ENCODE assay signal across 11 cellular contexts in the genomic region with DNA sequence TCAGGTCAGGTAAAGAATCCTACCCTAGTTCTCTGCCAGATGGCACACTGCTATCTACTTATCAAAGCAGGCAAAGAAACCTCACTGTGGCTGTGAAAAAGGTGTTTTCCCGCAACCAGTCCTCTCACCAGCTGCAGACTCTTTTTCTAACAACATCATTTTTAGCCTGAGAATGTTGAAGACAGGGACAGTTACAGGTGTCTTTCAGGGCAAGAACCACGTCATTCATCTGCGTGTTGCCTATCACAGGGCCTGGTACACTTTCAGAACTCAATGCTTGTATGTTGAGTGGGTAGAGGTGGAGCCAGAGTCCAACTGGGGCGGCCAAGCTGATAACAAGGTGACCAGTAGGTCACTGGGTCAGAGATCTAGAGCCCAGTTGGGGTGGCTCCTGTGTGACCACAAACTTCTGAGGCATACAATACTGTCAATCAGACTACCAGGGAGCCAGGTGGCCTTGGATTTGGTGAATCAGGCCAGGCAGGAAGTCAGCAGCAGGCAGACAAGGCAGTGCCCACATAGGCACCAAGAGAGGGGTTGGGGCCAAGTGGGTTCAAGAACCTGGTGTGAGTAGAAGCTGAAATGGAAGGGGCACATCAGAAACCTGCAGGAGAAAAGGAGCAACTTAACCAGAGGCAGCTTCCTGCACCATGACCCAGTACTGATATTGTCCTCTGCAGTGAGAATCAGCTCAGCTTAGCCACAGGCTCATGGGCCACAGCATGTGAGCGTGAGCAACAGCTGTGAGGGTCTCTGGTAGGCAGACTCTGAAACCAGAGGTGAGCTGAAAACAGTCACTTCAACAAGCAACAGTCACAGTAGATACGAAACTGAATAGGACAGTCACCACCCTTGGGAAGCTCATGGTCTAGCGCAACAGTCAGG.
DNase-seq lines count a peak whose midpoint lies in the region; ATAC-seq, FAIRE-seq and TF ChIP-seq lines count a peak whose summit lies in the region.
"Had no signal": no experiment of that assay in that cellular context is flagged by ENCODE, and none has a peak within 500 bp of the region (broad histone marks: within the 10 kb centered on the region; RNA-seq: fewer than 3 reads in every experiment).

No MANE protein-coding gene starts in this region.

- no peaks in the 10 kb centered on the region for H3K9me2 ChIP-seq in OCI-LY7 (ENCODE audit: insufficient read depth, low read length)

- H4K20me1 ChIP-seq in OCI-LY7 (ENCODE audit: insufficient read depth, low read length) = no peaks in the 10 kb centered on the region

- no peak for TF ChIP-seq CTCF in OCI-LY7 (conservative IDR thresholded peaks at IDR 0.05; ENCODE audit: low read length)

- peak overlapping the region; percentile 16 for H3K9ac ChIP-seq in iPS-15b (ENCODE audit: low read depth, low read length)

- H2AFZ ChIP-seq in OCI-LY7 (ENCODE audit: low read length) = no peak overlapping the region

- no peak overlapping the region for H3K27ac ChIP-seq in OCI-LY7 (ENCODE audit: low read depth, low read length, poor library complexity, severe bottlenecking)

- ATAC-seq in GM19452 (IDR thresholded peaks at IDR 0.05; ENCODE audit: unreplicated experiment) (peak; percentile 49), HG03460 (IDR thresholded peaks at IDR 0.05; ENCODE audit: unreplicated experiment) (peak; percentile 51), HG02759 (IDR thresholded peaks at IDR 0.05; ENCODE audit: unreplicated experiment) (no peak)
- ATAC-seq: HCT116 had no signal

- H3K27me3 ChIP-seq in iPS-15b (ENCODE audit: control insufficient read depth, insufficient read depth, low read length) = no peaks in the 10 kb centered on the region
- H3K27me3 ChIP-seq: MG63 had no signal

- intact Hi-C loops in OCI-LY7 (cut with micrococcal nuclease; ENCODE audit: unreplicated experiment) = no loop called here

- TF ChIP-seq POLR2A in GM12892 (IDR thresholded peaks at IDR 0.05; ENCODE audit: low read depth, low read length) = no peak

- no peaks in the 10 kb centered on the region for H3K9me3 ChIP-seq in iPS-15b (ENCODE audit: control insufficient read depth, insufficient read depth, low read length)
- H3K9me3 ChIP-seq in OCI-LY7 (ENCODE audit: low read length) = no peaks in the 10 kb centered on the region
- H3K9me3 ChIP-seq: MG63 had no signal

- H3K4me3 ChIP-seq in iPS-15b (ENCODE audit: low read depth, low read length) (no peak overlapping the region), OCI-LY7 (ENCODE audit: low read depth, low read length, poor library complexity, severe bottlenecking) (no peak overlapping the region)
- H3K4me3 ChIP-seq: MG63 had no signal

- H3K4me1 ChIP-seq in iPS-15b (ENCODE audit: control insufficient read depth, insufficient read depth, low read length) (no peaks in the 10 kb centered on the region), OCI-LY7 (ENCODE audit: insufficient read depth, low read length, poor library complexity, severe bottlenecking) (no peaks in the 10 kb centered on the region)

- no peaks in the 10 kb centered on the region for H3K79me2 ChIP-seq in OCI-LY7 (ENCODE audit: insufficient read depth, low read depth, low read length)

- POLR2A ChIA-PET in OCI-LY7 (lab: Charles Lee) = interaction anchor here (0.6 kb wide), 3 partner anchors 36 to 1909 kb away, joined by 3 to 5 read pairs (median 3); no protein-coding TSS in a partner anchor

- DNase-seq in GM12892 (ENCODE audit: insufficient read length) (no peak), midbrain (lab: John Stamatoyannopoulos, UW) (no peak), OCI-LY7 (ENCODE audit: low spot score) (no peak)
- no peak for DNase-seq in stimulated activated CD4-positive, alpha-beta T cell treated with anti-CD3 and anti-CD28 coated beads, Interleukin-2, amount 100 ng/mL, for 24 hours
- DNase-seq: MG63 had no signal

- H3K4me2 ChIP-seq in OCI-LY7 (ENCODE audit: low read length) = no peak overlapping the region

- BruUV-seq in OCI-LY7 (replicated peaks; lab: Mats Ljungman, UMichigan) = no TSS peak

- H3K36me3 ChIP-seq in iPS-15b (ENCODE audit: control insufficient read depth, insufficient read depth, low read length) (no peaks in the 10 kb centered on the region), OCI-LY7 (ENCODE audit: insufficient read depth, low read length) (no peaks in the 10 kb centered on the region)
- H3K36me3 ChIP-seq: MG63 had no signal

- peak; percentile 81 for FAIRE-seq in GM12892 (lab: Jason Lieb, UNC)
- FAIRE-seq: urothelium cell line had no signal

- CTCF ChIA-PET in OCI-LY7 (lab: Charles Lee; ENCODE audit: unreplicated experiment) = no interaction called here
